In the genomic region with DNA sequence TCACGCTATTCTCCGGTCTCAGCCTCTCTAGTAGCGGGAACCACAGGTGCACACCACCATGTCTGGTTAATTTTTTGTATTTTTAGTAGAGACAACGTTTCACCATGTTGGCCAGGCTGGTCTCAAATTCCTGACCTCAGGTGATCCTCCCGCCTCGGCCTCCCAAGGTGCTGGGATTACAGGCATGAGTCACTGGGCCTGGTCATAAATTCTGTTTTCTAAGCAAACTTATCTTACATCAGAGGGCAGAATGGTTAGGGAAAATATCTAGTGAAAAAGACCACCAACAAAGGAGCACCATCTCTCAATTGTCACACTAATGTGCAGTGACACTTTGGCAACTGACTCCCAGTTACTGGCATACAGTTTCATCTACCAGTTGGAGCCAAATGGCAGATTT, we compare ENCODE assay signal across 26 cellular contexts. TPM values are rescaled to one million over a fixed set of nuclear protein-coding genes. Genes with fewer than 3 reads are reported as not detected.
DNase-seq lines count a peak whose midpoint lies in the region; ATAC-seq and TF ChIP-seq lines count a peak whose summit lies in the region.
"Had no signal": no experiment of that assay in that cellular context is flagged by ENCODE, and none has a peak within 500 bp of the region (broad histone marks: within the 10 kb centered on the region; RNA-seq: fewer than 3 reads in every experiment).

No MANE protein-coding gene starts in this region.

- H3K36me3 Mint-ChIP-seq in activated T-cell treated with anti-CD3 and anti-CD28 coated beads, Interleukin-2, amount 50 U/mL, for 24 hours (ENCODE audit: low read depth): peaks cover 21% of the 10 kb centered on the region
- peaks cover 0 to 11% (median 0%) of the 10 kb centered on the region in 5 donors for H3K36me3 Mint-ChIP-seq in naive thymus-derived CD4-positive, alpha-beta T cell
- H3K36me3 Mint-ChIP-seq: natural killer cell had no signal

- H3K4me1 Mint-ChIP-seq in activated T-cell treated with anti-CD3 and anti-CD28 coated beads, Interleukin-2, amount 50 U/mL, for 24 hours (ENCODE audit: low read depth): peaks cover 22% of the 10 kb centered on the region
- peaks cover 6 to 20% (median 7%) of the 10 kb centered on the region in 7 donors for H3K4me1 Mint-ChIP-seq in naive thymus-derived CD4-positive, alpha-beta T cell

- peak overlapping the region; percentile 56 for H3K4me2 ChIP-seq in HCT116 (ENCODE audit: low read length)
- H3K4me2 ChIP-seq: GM23338 had no signal

- H3K9me3 Mint-ChIP-seq in activated T-cell treated with anti-CD3 and anti-CD28 coated beads, Interleukin-2, amount 50 U/mL, for 24 hours: peaks cover 6% of the 10 kb centered on the region
- H3K9me3 Mint-ChIP-seq in naive thymus-derived CD4-positive, alpha-beta T cell: peaks cover 0 to 4% (median 0%) of the 10 kb centered on the region in 11 donors
- H3K9me3 Mint-ChIP-seq: natural killer cell had no signal

- no peaks in the 10 kb centered on the region for H3K27me3 ChIP-seq in HCT116 (ENCODE audit: insufficient read depth, low read length)
- no peaks in the 10 kb centered on the region for H3K27me3 ChIP-seq in subcutaneous abdominal adipose tissue (ENCODE audit: control insufficient read depth in 5 of 5, insufficient read depth in 4 of 5, low read length in 5 of 5)
- peaks cover 0 to 2% of the 10 kb centered on the region in 2 donors for H3K27me3 ChIP-seq in naive thymus-derived CD4-positive, alpha-beta T cell (ENCODE audit: control insufficient read depth in 2 of 2, insufficient read depth in 2 of 2, low read length in 2 of 2)
- H3K27me3 ChIP-seq: body of pancreas, MG63, right atrium auricular region, tibial nerve had no signal

- no peak for TF ChIP-seq POLR2A in HCT116 (IDR thresholded peaks at IDR 0.05; ENCODE audit: borderline replicate concordance, extremely low read depth, insufficient read depth, insufficient read length)

- H3K27ac ChIP-seq in HCT116 (ENCODE audit: low read depth, low read length) (no peak overlapping the region), coronary artery (no peak overlapping the region), subcutaneous abdominal adipose tissue (ENCODE audit: low read depth, low read length) (peak overlapping the region; percentile 61)
- H3K27ac ChIP-seq in naive thymus-derived CD4-positive, alpha-beta T cell (ENCODE audit: low read depth, low read length): no peak overlapping the region
- H3K27ac ChIP-seq: body of pancreas, epithelial cell of prostate, heart right ventricle, right atrium auricular region, tibial nerve had no signal

- no peak for TF ChIP-seq CTCF in HCT116 (IDR thresholded peaks at IDR 0.05 in 2 of 3, conservative IDR thresholded peaks at IDR 0.05 in 1 of 3; ENCODE audit: borderline replicate concordance in 1 of 3, insufficient read depth in 1 of 3, low read depth in 2 of 3, low read length in 2 of 3)
- no peak for TF ChIP-seq CTCF in coronary artery (IDR thresholded peaks at IDR 0.05)

- no TSS peak for BruUV-seq in HCT116 (replicated peaks; lab: Mats Ljungman, UMichigan)

- H3K9me3 ChIP-seq in HCT116 (ENCODE audit: control insufficient read depth in 1 of 2, insufficient read depth in 1 of 2, low read depth in 1 of 2, low read length in 2 of 2): no peaks in the 10 kb centered on the region
- no peaks in the 10 kb centered on the region for H3K9me3 ChIP-seq in subcutaneous abdominal adipose tissue (ENCODE audit: control insufficient read depth in 5 of 5, low read length in 5 of 5)
- H3K9me3 ChIP-seq in naive thymus-derived CD4-positive, alpha-beta T cell (ENCODE audit: control insufficient read depth in 2 of 3, low read length in 3 of 3): no peaks in the 10 kb centered on the region
- H3K9me3 ChIP-seq: body of pancreas, right atrium auricular region had no signal

- RAD21 ChIA-PET in HCT116 (lab: Charles Lee; ENCODE audit: low non-redundant PET in 1 of 2, low total read pairs in 2 of 2, uncharacterized antibody in 2 of 2, unreplicated experiment in 2 of 2): no interaction called here

- H4K20me1 ChIP-seq in HCT116 (ENCODE audit: insufficient read depth): no peaks in the 10 kb centered on the region

- H3K27ac Mint-ChIP-seq in activated T-cell treated with anti-CD3 and anti-CD28 coated beads, Interleukin-2, amount 50 U/mL, for 24 hours: no peak overlapping the region
- H3K27ac Mint-ChIP-seq in naive thymus-derived CD4-positive, alpha-beta T cell: no peak overlapping the region
- H3K27ac Mint-ChIP-seq: GM23338, natural killer cell had no signal

- no peak for TF ChIP-seq RAD21 in HCT116 (IDR thresholded peaks at IDR 0.05; ENCODE audit: low read depth)

- no peak overlapping the region for H2AFZ ChIP-seq in HCT116 (ENCODE audit: low read depth, low read length, poor library complexity, severe bottlenecking)
- H2AFZ ChIP-seq: GM23338 had no signal

- intact Hi-C loops in HCT116 (cut with micrococcal nuclease): no loop called here
- intact Hi-C loops in naive thymus-derived CD4-positive, alpha-beta T cell (cut with micrococcal nuclease): loop anchor here (5.0 to 10.0 kb wide), 3 partner anchors 55 to 807 kb away; partner anchors contain the start of gene RAB3IP (in 1 of the 2)

- no peak for ATAC-seq in HCT116
- no peak for ATAC-seq in naive thymus-derived CD4-positive, alpha-beta T cell
- ATAC-seq: body of pancreas, GM23338, heart right ventricle, K562, natural killer cell had no signal

- peaks cover 19% of the 10 kb centered on the region for H3K27me3 Mint-ChIP-seq in activated T-cell treated with anti-CD3 and anti-CD28 coated beads, Interleukin-2, amount 50 U/mL, for 24 hours
- peaks cover 4 to 8% (median 5%) of the 10 kb centered on the region in 5 donors for H3K27me3 Mint-ChIP-seq in naive thymus-derived CD4-positive, alpha-beta T cell

- no peak for DNase-seq in activated T-cell treated with anti-CD3 and anti-CD28 coated beads, Interleukin-2, amount 50 U/mL, for 24 hours
- no peak for DNase-seq in activated T-cell treated with anti-CD3 and anti-CD28 coated beads, Interleukin-2, amount 50 U/mL, for 1 hour
- DNase-seq in HCT116 (ENCODE audit: low read depth, low spot score): no peak
- no peak for DNase-seq in coronary artery (ENCODE audit: low spot score)
- no peak for DNase-seq in NK-92 (lab: John Stamatoyannopoulos, UW; ENCODE audit: unreplicated experiment)
- DNase-seq in NCI-H1092 (lab: John Stamatoyannopoulos, UW): no peak
- DNase-seq in naive thymus-derived CD4-positive, alpha-beta T cell: no peak
- DNase-seq: body of pancreas; DMS153; GDM1; heart right ventricle; MG63; midbrain; natural killer cell; NCI-H1436; NCI-H446 treated with DMSO at 0.1 percent for 48 hours; Right ventricle myocardium superior; stimulated activated CD4-positive, alpha-beta T cell treated with anti-CD3 and anti-CD28 coated beads, Interleukin-12 subunit alpha, Interleukin-12 subunit beta, amount 100 ng/mL, for 4 hours; stimulated activated CD4-positive, alpha-beta T cell treated with anti-CD3 and anti-CD28 coated beads, Interleukin-4, amount 100 ng/mL, for 4 hours; stimulated activated naive CD4-positive, alpha-beta T cell had no signal

- H3K79me2 ChIP-seq in HCT116 (ENCODE audit: insufficient read depth, low read length): no peaks in the 10 kb centered on the region

- POLR2A ChIA-PET in HCT116 (lab: Charles Lee): no interaction called here
- POLR2A ChIA-PET in naive thymus-derived CD4-positive, alpha-beta T cell (lab: Charles Lee): no interaction called here

- H3K9me2 ChIP-seq in HCT116 (ENCODE audit: insufficient read depth): no peaks in the 10 kb centered on the region

- H3K4me3 ChIP-seq in HCT116 (replicated peaks in 1 of 2; ENCODE audit: low read depth in 1 of 2, low read length in 2 of 2) (no peak overlapping the region), coronary artery (peak overlapping the region; percentile 2), subcutaneous abdominal adipose tissue (ENCODE audit: low read depth in 1 of 5, low read length in 5 of 5) (peak overlapping the region; percentile 45 to 98 (median 82))
- H3K4me3 ChIP-seq in naive thymus-derived CD4-positive, alpha-beta T cell (ENCODE audit: low read length): no peak overlapping the region
- H3K4me3 ChIP-seq: body of pancreas, GM23338, K562, MG63 had no signal

- H3K36me3 ChIP-seq in HCT116 (ENCODE audit: control insufficient read depth in 1 of 2, insufficient read depth in 2 of 2, low read length in 2 of 2) (no peaks in the 10 kb centered on the region), subcutaneous abdominal adipose tissue (ENCODE audit: control insufficient read depth in 5 of 5, insufficient read depth in 5 of 5, low read length in 5 of 5) (peaks cover 0 to 7% (median 0%) of the 10 kb centered on the region in 5 donors)
- H3K36me3 ChIP-seq in naive thymus-derived CD4-positive, alpha-beta T cell (ENCODE audit: control insufficient read depth in 2 of 3, insufficient read depth in 3 of 3, low read length in 3 of 3): no peaks in the 10 kb centered on the region
- H3K36me3 ChIP-seq: heart right ventricle, MG63, right atrium auricular region, tibial nerve had no signal

- no peak overlapping the region for H3K9ac ChIP-seq in HCT116 (ENCODE audit: low read length)
- H3K9ac ChIP-seq in subcutaneous abdominal adipose tissue (ENCODE audit: low read length in 5 of 5): peak overlapping the region in 2 of 5 donors; percentile 45 to 57

- CTCF ChIA-PET in HCT116 (lab: Charles Lee): no interaction called here
- CTCF ChIA-PET in naive thymus-derived CD4-positive, alpha-beta T cell (lab: Charles Lee): no interaction called here

- H3K4me1 ChIP-seq in HCT116 (ENCODE audit: control insufficient read depth in 1 of 2, insufficient read depth in 2 of 2, low read length in 2 of 2) (peaks cover 8 to 26% of the 10 kb centered on the region in 2 experiments; a peak in 3 of 4 replicates), subcutaneous abdominal adipose tissue (ENCODE audit: control insufficient read depth in 5 of 5, insufficient read depth in 5 of 5, low read length in 5 of 5) (peaks cover 0 to 38% (median 20%) of the 10 kb centered on the region in 5 donors)
- peaks cover 0 to 6% of the 10 kb centered on the region in 2 donors for H3K4me1 ChIP-seq in naive thymus-derived CD4-positive, alpha-beta T cell (ENCODE audit: control insufficient read depth in 2 of 2, insufficient read depth in 2 of 2, low read length in 2 of 2)

- H3K4me3 Mint-ChIP-seq in activated T-cell treated with anti-CD3 and anti-CD28 coated beads, Interleukin-2, amount 50 U/mL, for 24 hours: peak overlapping the region; percentile 25
- no peak overlapping the region for H3K4me3 Mint-ChIP-seq in naive thymus-derived CD4-positive, alpha-beta T cell
- H3K4me3 Mint-ChIP-seq: GM23338, natural killer cell had no signal

RNA-seq across cellular contexts. Expression of gene CPM, which starts 2.8 kb away (rescaled TPM):
- total RNA-seq in HCT116 (2021; ENCODE audit: unreplicated experiment): 5.3 TPM
- polyA plus RNA-seq in HCT116 (2012): 1.7 and 4.0 TPM in 2 replicates
- total RNA-seq in naive thymus-derived CD4-positive, alpha-beta T cell: 1 to 10 TPM; 1.0 to 5.9 (median 2.7) TPM
- 1 to 10 TPM in 1 of 2 donors, under 1 TPM in 1; 0.06 to 1.8 TPM for polyA plus RNA-seq in naive thymus-derived CD4-positive, alpha-beta T cell
- polyA plus RNA-seq: K562 had no signal

Comparison
In these comparisons a context has a peak if more than half of its experiments do, and no peak if none do; other contexts are left out.
1. H3K4me3 ChIP-seq: peak in coronary artery (single experiment) and subcutaneous abdominal adipose tissue (5 of 5); none in HCT116 (0 of 2) and naive thymus-derived CD4-positive, alpha-beta T cell (single experiment).